ENCODE assay signal across 20 cellular contexts in the genomic region with DNA sequence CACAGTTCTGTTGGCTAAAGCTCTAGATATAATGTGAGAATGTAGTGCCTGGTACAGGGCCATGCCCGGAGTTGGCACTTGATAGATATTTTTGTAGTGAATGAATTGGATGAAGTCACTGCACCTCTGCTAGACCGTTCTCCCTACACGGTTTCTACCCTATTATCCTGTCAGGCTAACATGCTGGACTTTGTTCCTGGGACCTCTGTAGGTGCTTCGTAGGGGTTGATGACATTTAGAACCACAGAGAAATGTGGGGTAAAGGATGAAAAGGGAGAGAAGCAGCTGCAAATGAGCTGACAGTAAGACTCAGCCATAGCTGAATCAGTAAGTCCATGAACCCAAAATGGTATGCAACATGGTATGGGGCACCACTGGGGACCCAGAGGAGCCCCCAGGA. TPM values are rescaled to one million over a fixed set of nuclear protein-coding genes. Genes with fewer than 3 reads are reported as not detected.
DNase-seq lines count a peak whose midpoint lies in the region; ATAC-seq and TF ChIP-seq lines count a peak whose summit lies in the region.
"Had no signal": no experiment of that assay in that cellular context is flagged by ENCODE, and none has a peak within 500 bp of the region (broad histone marks: within the 10 kb centered on the region; RNA-seq: fewer than 3 reads in every experiment).

No MANE protein-coding gene starts in this region.

- no peak overlapping the region for H3K4me3 Mint-ChIP-seq in activated CD4-positive, alpha-beta T cell treated with anti-CD3 and anti-CD28 coated beads, Interleukin-2, amount 10 ng/mL, durations not matched to agents 24 days and 14 days
- H3K4me3 Mint-ChIP-seq in activated CD4-positive, alpha-beta T cell treated with anti-CD3 and anti-CD28 coated beads, Interleukin-2, amount 10 ng/mL, durations not matched to agents 7 days and 5 days = no peak overlapping the region
- peak overlapping the region; percentile 19 for H3K4me3 Mint-ChIP-seq in neural crest cell
- no peak overlapping the region for H3K4me3 Mint-ChIP-seq in activated naive CD8-positive, alpha-beta T cell treated with anti-CD3 and anti-CD28 coated beads, Interleukin-2, amount 50 U/mL, for 24 hours
- H3K4me3 Mint-ChIP-seq: B cell; CD4-positive, alpha-beta T cell; CD8-positive, alpha-beta memory T cell had no signal

- H3K9me3 ChIP-seq in liver (ENCODE audit: control insufficient read depth in 4 of 4, low read length in 3 of 4) = no peaks in the 10 kb centered on the region
- H3K9me3 ChIP-seq: A549 had no signal

- CTCF ChIA-PET in activated CD4-positive, alpha-beta T cell treated with anti-CD3 and anti-CD28 coated beads, Interleukin-2, amount 10 ng/mL, durations not matched to agents 7 days and 5 days (lab: Charles Lee) = no interaction called here

- WGBS in liver = 40% methylated on average over 4 of the region's 4 CpGs

- peaks cover 0 to 8% (median 3%) of the 10 kb centered on the region in 4 donors for H3K4me1 ChIP-seq in liver (ENCODE audit: control insufficient read depth in 4 of 4, insufficient read depth in 4 of 4, low read length in 3 of 4)

- peaks cover 12% of the 10 kb centered on the region for H3K4me1 Mint-ChIP-seq in activated CD4-positive, alpha-beta T cell treated with anti-CD3 and anti-CD28 coated beads, Interleukin-2, amount 10 ng/mL, durations not matched to agents 24 days and 14 days
- peaks cover 15% of the 10 kb centered on the region for H3K4me1 Mint-ChIP-seq in activated CD4-positive, alpha-beta T cell treated with anti-CD3 and anti-CD28 coated beads, Interleukin-2, amount 10 ng/mL, durations not matched to agents 7 days and 5 days
- H3K4me1 Mint-ChIP-seq in neural crest cell = peaks cover 6% of the 10 kb centered on the region
- H3K4me1 Mint-ChIP-seq in activated naive CD8-positive, alpha-beta T cell treated with anti-CD3 and anti-CD28 coated beads, Interleukin-2, amount 50 U/mL, for 24 hours = peaks cover 10% of the 10 kb centered on the region

- no peak overlapping the region for H3K9ac ChIP-seq in liver (ENCODE audit: low read depth in 1 of 2, low read length in 2 of 2)
- H3K9ac ChIP-seq: BLaER1 treated with 17β-estradiol and CSF1 and Interleukin-3, amounts not matched to agents 10 nM and 100 nM had no signal

- in situ Hi-C loops in GM13977 (cut with MboI; ENCODE audit: low pct_unique_long_range_greater_than_20kb, low sequenced_read_pairs, unreplicated experiment) = no loop called here

- peaks cover 3% of the 10 kb centered on the region for H3K9me3 Mint-ChIP-seq in activated CD4-positive, alpha-beta T cell treated with anti-CD3 and anti-CD28 coated beads, Interleukin-2, amount 10 ng/mL, durations not matched to agents 24 days and 14 days
- peaks cover 10% of the 10 kb centered on the region for H3K9me3 Mint-ChIP-seq in activated CD4-positive, alpha-beta T cell treated with anti-CD3 and anti-CD28 coated beads, Interleukin-2, amount 10 ng/mL, durations not matched to agents 7 days and 5 days
- peaks cover 8% of the 10 kb centered on the region for H3K9me3 Mint-ChIP-seq in neural crest cell
- H3K9me3 Mint-ChIP-seq in activated naive CD8-positive, alpha-beta T cell treated with anti-CD3 and anti-CD28 coated beads, Interleukin-2, amount 50 U/mL, for 24 hours = peaks cover 20% of the 10 kb centered on the region
- H3K9me3 Mint-ChIP-seq: CD4-positive, alpha-beta T cell had no signal

- POLR2A ChIA-PET in activated CD4-positive, alpha-beta T cell treated with anti-CD3 and anti-CD28 coated beads, Interleukin-2, amount 10 ng/mL, durations not matched to agents 7 days and 5 days (lab: Charles Lee) = no interaction called here

- no peak overlapping the region for H3K27ac ChIP-seq in liver (ENCODE audit: low read depth in 1 of 2, low read length in 2 of 2)
- H3K27ac ChIP-seq: 22Rv1; A549; BLaER1 treated with 17β-estradiol and CSF1 and Interleukin-3, amounts not matched to agents 10 nM and 100 nM; C4-2B had no signal

- H3K27ac Mint-ChIP-seq in activated CD4-positive, alpha-beta T cell treated with anti-CD3 and anti-CD28 coated beads, Interleukin-2, amount 10 ng/mL, durations not matched to agents 24 days and 14 days = no peak overlapping the region
- no peak overlapping the region for H3K27ac Mint-ChIP-seq in activated CD4-positive, alpha-beta T cell treated with anti-CD3 and anti-CD28 coated beads, Interleukin-2, amount 10 ng/mL, durations not matched to agents 7 days and 5 days
- H3K27ac Mint-ChIP-seq in neural crest cell (ENCODE audit: unreplicated experiment) = no peak overlapping the region
- no peak overlapping the region for H3K27ac Mint-ChIP-seq in activated naive CD8-positive, alpha-beta T cell treated with anti-CD3 and anti-CD28 coated beads, Interleukin-2, amount 50 U/mL, for 24 hours
- H3K27ac Mint-ChIP-seq: B cell; CD4-positive, alpha-beta T cell had no signal

- no peaks in the 10 kb centered on the region for H3K27me3 ChIP-seq in liver (ENCODE audit: control insufficient read depth in 4 of 4, insufficient read depth in 4 of 4, low read length in 3 of 4)

- DNase-seq in activated CD4-positive, alpha-beta T cell treated with anti-CD3 and anti-CD28 coated beads, Interleukin-2, amount 10 ng/mL, durations not matched to agents 24 days and 14 days = peak; percentile 48
- no peak for DNase-seq in activated CD4-positive, alpha-beta T cell treated with anti-CD3 and anti-CD28 coated beads, Interleukin-2, amount 10 ng/mL, durations not matched to agents 7 days and 5 days
- DNase-seq in neural crest cell (ENCODE audit: low read depth, low spot score) = no peak
- no peak for DNase-seq in activated naive CD8-positive, alpha-beta T cell treated with anti-CD3 and anti-CD28 coated beads, Interleukin-2, amount 50 U/mL, for 24 hours
- DNase-seq in GM13977 (ENCODE audit: low spot score) = no peak
- DNase-seq: AML-193; CD8-positive, alpha-beta memory T cell; COR-L47; DMS 273 treated with DMSO at 0.1 percent for 48 hours; DMS153; DMS53; DMS79; GF-D8 had no signal

- no peak overlapping the region for H3K4me3 ChIP-seq in liver (ENCODE audit: low read depth in 1 of 3, low read length in 3 of 3)
- H3K4me3 ChIP-seq: A549; BLaER1 treated with 17β-estradiol and CSF1 and Interleukin-3, amounts not matched to agents 10 nM and 100 nM had no signal

- intact Hi-C loops in activated CD4-positive, alpha-beta T cell treated with anti-CD3 and anti-CD28 coated beads, Interleukin-2, amount 10 ng/mL, durations not matched to agents 24 days and 14 days (cut with micrococcal nuclease) = no loop called here

- H3K27me3 Mint-ChIP-seq in activated CD4-positive, alpha-beta T cell treated with anti-CD3 and anti-CD28 coated beads, Interleukin-2, amount 10 ng/mL, durations not matched to agents 24 days and 14 days = peaks cover 15% of the 10 kb centered on the region
- H3K27me3 Mint-ChIP-seq in activated CD4-positive, alpha-beta T cell treated with anti-CD3 and anti-CD28 coated beads, Interleukin-2, amount 10 ng/mL, durations not matched to agents 7 days and 5 days = peaks cover 17% of the 10 kb centered on the region
- H3K27me3 Mint-ChIP-seq in neural crest cell (ENCODE audit: low read depth) = peaks cover 7% of the 10 kb centered on the region
- H3K27me3 Mint-ChIP-seq in activated naive CD8-positive, alpha-beta T cell treated with anti-CD3 and anti-CD28 coated beads, Interleukin-2, amount 50 U/mL, for 24 hours = peaks cover 20% of the 10 kb centered on the region

- peaks cover 6% of the 10 kb centered on the region for H3K36me3 Mint-ChIP-seq in activated CD4-positive, alpha-beta T cell treated with anti-CD3 and anti-CD28 coated beads, Interleukin-2, amount 10 ng/mL, durations not matched to agents 24 days and 14 days (ENCODE audit: low read depth)
- H3K36me3 Mint-ChIP-seq in activated CD4-positive, alpha-beta T cell treated with anti-CD3 and anti-CD28 coated beads, Interleukin-2, amount 10 ng/mL, durations not matched to agents 7 days and 5 days (ENCODE audit: low read depth) = peaks cover 6% of the 10 kb centered on the region
- peaks cover 4% of the 10 kb centered on the region for H3K36me3 Mint-ChIP-seq in neural crest cell (ENCODE audit: low read depth)
- H3K36me3 Mint-ChIP-seq in activated naive CD8-positive, alpha-beta T cell treated with anti-CD3 and anti-CD28 coated beads, Interleukin-2, amount 50 U/mL, for 24 hours (ENCODE audit: low read depth) = no peaks in the 10 kb centered on the region

- TF ChIP-seq RAD21 in liver (IDR thresholded peaks at IDR 0.05) = no peak

- ATAC-seq in activated naive CD8-positive, alpha-beta T cell treated with anti-CD3 and anti-CD28 coated beads, Interleukin-2, amount 50 U/mL, for 24 hours = no peak
- ATAC-seq: A549 had no signal

- TF ChIP-seq CTCF in liver (IDR thresholded peaks at IDR 0.05; ENCODE audit: low read depth, low read length, missing input control) (no peak), neural crest cell (conservative IDR thresholded peaks at IDR 0.05) (no peak), GM13977 (IDR thresholded peaks at IDR 0.05; ENCODE audit: extremely low read depth, insufficient read depth, missing control alignments) (no peak)

- no peaks in the 10 kb centered on the region for H3K36me3 ChIP-seq in liver (ENCODE audit: control insufficient read depth in 4 of 4, insufficient read depth in 3 of 4, low read depth in 1 of 4, low read length in 3 of 4)

TF ChIP-seq in liver, 16 proteins besides CTCF, POLR2A, EP300 and RAD21 (continues in another document):
- TF ChIP-seq YY1 (IDR thresholded peaks at IDR 0.05) = no peak
- TF ChIP-seq JUND (IDR thresholded peaks at IDR 0.05) = no peak
- TF ChIP-seq RXRA (IDR thresholded peaks at IDR 0.05) = peak; percentile 51 to 62
- no peak for TF ChIP-seq GABPA (IDR thresholded peaks at IDR 0.05 in 1 of 2, conservative IDR thresholded peaks at IDR 0.05 in 1 of 2)
- peak; percentile 65 to 68 for TF ChIP-seq HNF4A (conservative IDR thresholded peaks at IDR 0.05)
- TF ChIP-seq SP1 (IDR thresholded peaks at IDR 0.05) = peak; percentile 51

RNA-seq across cellular contexts. Expression of a gene that starts 4.1 kb away (rescaled TPM):
- 26.8 and 28.7 TPM in 2 replicates for total RNA-seq in activated CD4-positive, alpha-beta T cell treated with anti-CD3 and anti-CD28 coated beads, Interleukin-2, amount 10 ng/mL, durations not matched to agents 24 days and 14 days
- 1 to 10 TPM; 7.9 to 8.3 TPM for total RNA-seq in activated CD4-positive, alpha-beta T cell treated with anti-CD3 and anti-CD28 coated beads, Interleukin-2, amount 10 ng/mL, durations not matched to agents 7 days and 5 days
- total RNA-seq in liver (1 to 10 TPM; 1.6 to 2.1 TPM), neural crest cell (19.1 and 21.4 TPM in 2 replicates)
- polyA plus RNA-seq in liver = 1 to 10 TPM in 1 of 2 donors, under 1 TPM in 1; 0.60 to 2.4 TPM
